In the genomic region with DNA sequence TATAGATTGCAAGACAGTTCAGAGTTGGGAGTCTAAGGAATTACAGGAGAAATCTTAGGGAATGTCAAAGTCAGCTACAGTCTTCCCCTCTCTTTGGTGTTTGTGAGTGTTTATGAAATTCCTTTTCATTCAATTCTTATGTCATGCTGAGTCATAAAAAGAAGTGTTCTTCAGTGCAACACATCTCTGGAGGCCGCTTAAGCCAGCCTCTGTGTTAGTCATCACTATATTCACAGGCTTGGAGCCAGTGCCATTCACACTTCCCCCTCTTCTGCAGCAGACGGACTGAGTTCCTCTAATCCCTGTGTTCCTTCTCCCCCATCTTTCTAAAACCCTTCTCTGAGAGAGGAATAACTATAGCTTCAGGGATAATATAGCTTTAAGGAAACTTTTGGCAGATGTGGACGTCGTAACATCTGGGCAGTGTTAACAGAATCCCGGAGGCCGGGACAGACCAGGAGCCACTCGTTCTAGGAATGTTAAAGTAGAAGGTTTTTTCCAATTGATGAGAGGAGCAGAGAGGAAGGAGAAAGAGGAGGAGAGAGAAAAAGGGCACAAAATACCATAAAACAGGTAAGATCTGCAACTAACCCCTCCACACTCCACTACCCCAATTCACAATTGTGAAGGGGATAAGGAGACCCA, we compare ENCODE assay signal across 1 cellular context.
TF ChIP-seq lines count a peak whose summit lies in the region.

A gene with protein sequence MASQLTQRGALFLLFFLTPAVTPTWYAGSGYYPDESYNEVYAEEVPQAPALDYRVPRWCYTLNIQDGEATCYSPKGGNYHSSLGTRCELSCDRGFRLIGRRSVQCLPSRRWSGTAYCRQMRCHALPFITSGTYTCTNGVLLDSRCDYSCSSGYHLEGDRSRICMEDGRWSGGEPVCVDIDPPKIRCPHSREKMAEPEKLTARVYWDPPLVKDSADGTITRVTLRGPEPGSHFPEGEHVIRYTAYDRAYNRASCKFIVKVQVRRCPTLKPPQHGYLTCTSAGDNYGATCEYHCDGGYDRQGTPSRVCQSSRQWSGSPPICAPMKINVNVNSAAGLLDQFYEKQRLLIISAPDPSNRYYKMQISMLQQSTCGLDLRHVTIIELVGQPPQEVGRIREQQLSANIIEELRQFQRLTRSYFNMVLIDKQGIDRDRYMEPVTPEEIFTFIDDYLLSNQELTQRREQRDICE (plus strand): TSS at position 257 of the 645 bp plus-strand sequence. CDS start 2,124 bp downstream, outside the sequence.

TF ChIP-seq in HEK293T, 16 proteins besides CTCF, POLR2A, EP300 and RAD21 (continued from another document):
- TF ChIP-seq HDGF (IDR thresholded peaks at IDR 0.05; ENCODE audit: borderline replicate concordance) (no peak), ELF4 (IDR thresholded peaks at IDR 0.05) (no peak), ZNF384 (IDR thresholded peaks at IDR 0.05) (no peak), FOXA1 (IDR thresholded peaks at IDR 0.05) (no peak), CTBP1 (IDR thresholded peaks at IDR 0.05; ENCODE audit: borderline replicate concordance) (no peak), TARDBP (IDR thresholded peaks at IDR 0.05) (no peak)
